ENCODE assay signal across 11 cellular contexts in genomic region chr4:121594796-121595526, GRCh38.
DNase-seq lines count a peak whose midpoint lies in the region; ATAC-seq, FAIRE-seq and TF ChIP-seq lines count a peak whose summit lies in the region.
"Had no signal": no experiment of that assay in that cellular context is flagged by ENCODE, and none has a peak within 500 bp of the region (broad histone marks: within the 10 kb centered on the region; RNA-seq: fewer than 3 reads in every experiment).

No MANE protein-coding gene starts in this region.

- no peaks in the 10 kb centered on the region for H3K27me3 Mint-ChIP-seq in H9 (ENCODE audit: low read depth)
- H3K27me3 Mint-ChIP-seq in activated CD4-positive, alpha-beta T cell treated with anti-CD3 and anti-CD28 coated beads, Interleukin-2, amount 10 ng/mL, durations not matched to agents 7 days and 5 days: peaks cover 15% of the 10 kb centered on the region
- H3K27me3 Mint-ChIP-seq: brain had no signal

- H2BK15ac ChIP-seq in H9 (ENCODE audit: low read depth, low read length): no peak overlapping the region

- H3K4me1 Mint-ChIP-seq in stimulated activated effector memory CD8-positive, alpha-beta T cell treated with anti-CD3 and anti-CD28 coated beads, Interleukin-12 subunit alpha, Interleukin-12 subunit beta, amount 100 ng/mL, for 72 hours: no peaks in the 10 kb centered on the region
- H3K4me1 Mint-ChIP-seq in H9: no peaks in the 10 kb centered on the region
- peaks cover 3% of the 10 kb centered on the region for H3K4me1 Mint-ChIP-seq in activated CD4-positive, alpha-beta T cell treated with anti-CD3 and anti-CD28 coated beads, Interleukin-2, amount 10 ng/mL, durations not matched to agents 7 days and 5 days
- H3K4me1 Mint-ChIP-seq: brain had no signal

- no peak overlapping the region for H3K27ac ChIP-seq in H9 (ENCODE audit: insufficient read length, low read depth, low read length)
- H3K27ac ChIP-seq: BLaER1 had no signal

- H3K79me1 ChIP-seq in H9 (ENCODE audit: insufficient read depth, low read depth, low read length, poor library complexity, severe bottlenecking): no peaks in the 10 kb centered on the region

- no peak overlapping the region for H3K23ac ChIP-seq in H9 (ENCODE audit: insufficient read length, low read depth, low read length)

- H3K9me3 Mint-ChIP-seq in stimulated activated effector memory CD8-positive, alpha-beta T cell treated with anti-CD3 and anti-CD28 coated beads, Interleukin-12 subunit alpha, Interleukin-12 subunit beta, amount 100 ng/mL, for 72 hours: no peaks in the 10 kb centered on the region
- no peaks in the 10 kb centered on the region; a peak in 1 of 5 replicates for H3K9me3 Mint-ChIP-seq in H9
- H3K9me3 Mint-ChIP-seq in activated CD4-positive, alpha-beta T cell treated with anti-CD3 and anti-CD28 coated beads, Interleukin-2, amount 10 ng/mL, durations not matched to agents 7 days and 5 days: no peaks in the 10 kb centered on the region

- POLR2A ChIA-PET in activated CD4-positive, alpha-beta T cell treated with anti-CD3 and anti-CD28 coated beads, Interleukin-2, amount 10 ng/mL, durations not matched to agents 7 days and 5 days (lab: Charles Lee): no interaction called here

- DNase-seq in AG09309 (ENCODE audit: low read depth) (peak; percentile 3), RCC 7860 (ENCODE audit: low spot score) (peak; percentile 86), fibroblast of peridontal ligament (ENCODE audit: extremely low read depth) (peak; percentile 56), lung microvascular endothelial cell (ENCODE audit: low read depth in 2 of 2) (peak; percentile 92 to 96), NCI-H526 (lab: John Stamatoyannopoulos, UW) (no peak), H9 (no peak)
- DNase-seq in stimulated activated effector memory CD8-positive, alpha-beta T cell treated with anti-CD3 and anti-CD28 coated beads, Interleukin-12 subunit alpha, Interleukin-12 subunit beta, amount 100 ng/mL, for 72 hours (ENCODE audit: low spot score in 2 of 2): no peak
- no peak for DNase-seq in activated CD4-positive, alpha-beta T cell treated with anti-CD3 and anti-CD28 coated beads, Interleukin-2, amount 10 ng/mL, durations not matched to agents 7 days and 5 days
- DNase-seq: T-helper 9 cell had no signal

- H2BK12ac ChIP-seq in H9 (ENCODE audit: insufficient read length, low read depth, low read length): no peak overlapping the region

- no peaks in the 10 kb centered on the region for H3K9me3 ChIP-seq in H9 (ENCODE audit: control insufficient read depth, low read depth, low read length)
- H3K9me3 ChIP-seq: BLaER1 had no signal

- H3K4me1 ChIP-seq in H9 (ENCODE audit: insufficient read depth, low read length): peaks cover 2% of the 10 kb centered on the region; the same call in 1 of the 2 replicates
- H3K4me1 ChIP-seq: BLaER1 had no signal

- H4K8ac ChIP-seq in H9 (replicated peaks; ENCODE audit: insufficient read length, low read depth, low read length): no peak overlapping the region

- CTCF ChIA-PET in activated CD4-positive, alpha-beta T cell treated with anti-CD3 and anti-CD28 coated beads, Interleukin-2, amount 10 ng/mL, durations not matched to agents 7 days and 5 days (lab: Charles Lee): no interaction called here

- H2BK5ac ChIP-seq in H9 (ENCODE audit: insufficient read length, low read length): no peak overlapping the region

- no peak for ATAC-seq in stimulated activated effector memory CD8-positive, alpha-beta T cell treated with anti-CD3 and anti-CD28 coated beads, Interleukin-12 subunit alpha, Interleukin-12 subunit beta, amount 100 ng/mL, for 72 hours

- H3K4me3 Mint-ChIP-seq in stimulated activated effector memory CD8-positive, alpha-beta T cell treated with anti-CD3 and anti-CD28 coated beads, Interleukin-12 subunit alpha, Interleukin-12 subunit beta, amount 100 ng/mL, for 72 hours: no peak overlapping the region
- no peak overlapping the region for H3K4me3 Mint-ChIP-seq in H9
- H3K4me3 Mint-ChIP-seq in activated CD4-positive, alpha-beta T cell treated with anti-CD3 and anti-CD28 coated beads, Interleukin-2, amount 10 ng/mL, durations not matched to agents 7 days and 5 days: no peak overlapping the region
- H3K4me3 Mint-ChIP-seq: brain had no signal

- no peak overlapping the region for H3K9ac ChIP-seq in H9 (ENCODE audit: extremely low read depth, insufficient read length, low read length)
- H3K9ac ChIP-seq: BLaER1 had no signal

- H3K36me3 Mint-ChIP-seq in stimulated activated effector memory CD8-positive, alpha-beta T cell treated with anti-CD3 and anti-CD28 coated beads, Interleukin-12 subunit alpha, Interleukin-12 subunit beta, amount 100 ng/mL, for 72 hours: no peaks in the 10 kb centered on the region
- no peaks in the 10 kb centered on the region for H3K36me3 Mint-ChIP-seq in H9 (ENCODE audit: insufficient read depth in 1 of 3, low read depth in 3 of 3)
- H3K36me3 Mint-ChIP-seq in activated CD4-positive, alpha-beta T cell treated with anti-CD3 and anti-CD28 coated beads, Interleukin-2, amount 10 ng/mL, durations not matched to agents 7 days and 5 days (ENCODE audit: low read depth): no peaks in the 10 kb centered on the region
- H3K36me3 Mint-ChIP-seq: brain had no signal

- H3K4me2 ChIP-seq in H9 (ENCODE audit: insufficient read depth, insufficient read length, low read length): no peak overlapping the region
- H3K4me2 ChIP-seq: BLaER1 had no signal

- no peaks in the 10 kb centered on the region for H3K79me2 ChIP-seq in H9 (ENCODE audit: insufficient read depth, low read length)

- no peak overlapping the region for H3K4ac ChIP-seq in H9 (ENCODE audit: low read depth, low read length)

- H2BK120ac ChIP-seq in H9 (ENCODE audit: low read depth, low read length, poor library complexity, severe bottlenecking): no peak overlapping the region

- no CpG with 5 or more reads among the region's 3 CpGs for whole genome bisulfite sequencing in H9 (ENCODE audit: extremely low coverage, insufficient read length, low lambda C conversion rate)

- no peak overlapping the region for H3T11ph ChIP-seq in H9 (ENCODE audit: low read length)

- no peak overlapping the region for H4K5ac ChIP-seq in H9 (ENCODE audit: insufficient read length, low read depth, low read length)

- no peak overlapping the region for H3K56ac ChIP-seq in H9 (ENCODE audit: insufficient read length, low read depth, low read length)

- no peak overlapping the region for H4K91ac ChIP-seq in H9 (ENCODE audit: insufficient read length, low read depth, low read length)

- no peak for TF ChIP-seq CTCF in AG09309 (IDR thresholded peaks at IDR 0.05; ENCODE audit: control insufficient read depth, insufficient read depth, low read depth, low read length, missing control alignments)
- TF ChIP-seq CTCF in H9 (conservative IDR thresholded peaks at IDR 0.05): no peak

- no peak overlapping the region for H3K14ac ChIP-seq in H9 (ENCODE audit: insufficient read depth, low read length)

- no peak overlapping the region for H3K27ac Mint-ChIP-seq in stimulated activated effector memory CD8-positive, alpha-beta T cell treated with anti-CD3 and anti-CD28 coated beads, Interleukin-12 subunit alpha, Interleukin-12 subunit beta, amount 100 ng/mL, for 72 hours
- H3K27ac Mint-ChIP-seq in H9: no peak overlapping the region
- no peak overlapping the region for H3K27ac Mint-ChIP-seq in activated CD4-positive, alpha-beta T cell treated with anti-CD3 and anti-CD28 coated beads, Interleukin-2, amount 10 ng/mL, durations not matched to agents 7 days and 5 days
- H3K27ac Mint-ChIP-seq: brain had no signal

- no peak overlapping the region for H2BK20ac ChIP-seq in H9 (ENCODE audit: low read depth, low read length, poor library complexity, severe bottlenecking)

- H3K27me3 ChIP-seq in H9 (ENCODE audit: insufficient read depth, low read length): no peaks in the 10 kb centered on the region
- H3K27me3 ChIP-seq: BLaER1 had no signal

- FAIRE-seq in RCC 7860 (lab: Jason Lieb, UNC): peak; percentile 56

- H3K18ac ChIP-seq in H9 (ENCODE audit: insufficient read length, low read depth, low read length): no peak overlapping the region

- no peak overlapping the region for H2AK5ac ChIP-seq in H9 (ENCODE audit: insufficient read length, low read length)

- no peaks in the 10 kb centered on the region for H4K20me1 ChIP-seq in H9 (ENCODE audit: control insufficient read depth, insufficient read depth, insufficient read length)
- H4K20me1 ChIP-seq: BLaER1 had no signal

- H3K23me2 ChIP-seq in H9 (ENCODE audit: insufficient read length, low read depth, low read length, poor library complexity, severe bottlenecking): no peaks in the 10 kb centered on the region

- H3K4me3 ChIP-seq in AG09309 (ENCODE audit: control insufficient read depth, low read depth, low read length): no peak overlapping the region
- H3K4me3 ChIP-seq: BLaER1 had no signal

- no peak overlapping the region for H2AFZ ChIP-seq in H9 (ENCODE audit: low read length)

Comparison
In these comparisons a context has a peak if more than half of its experiments do, and no peak if none do; other contexts are left out.
1. DNase-seq: peak in AG09309 (single experiment), RCC 7860 (single experiment), fibroblast of peridontal ligament (single experiment) and lung microvascular endothelial cell (2 of 2); none in NCI-H526 (0 of 2), stimulated activated effector memory CD8-positive, alpha-beta T cell treated with anti-CD3 and anti-CD28 coated beads, Interleukin-12 subunit alpha, Interleukin-12 subunit beta, amount 100 ng/mL, for 72 hours (0 of 2), H9 (single experiment) and activated CD4-positive, alpha-beta T cell treated with anti-CD3 and anti-CD28 coated beads, Interleukin-2, amount 10 ng/mL, durations not matched to agents 7 days and 5 days (single experiment).